Comparison of ENCODE assay signal across 2 cellular contexts in genomic region chr1:41393993-41394392, GRCh38.
TF ChIP-seq lines count a peak whose summit lies in the region.

No MANE protein-coding gene starts in this region.

TF ChIP-seq in H1, 55 proteins besides CTCF, POLR2A, EP300 and RAD21:
- TF ChIP-seq RBBP5 (IDR thresholded peaks at IDR 0.05; ENCODE audit: borderline replicate concordance, low read depth, low read length) (0 out of 2 replicates have a peak, but pooled peaks have one; percentile 5), TAF7 (optimal IDR thresholded peaks at IDR 0.05; ENCODE audit: borderline replicate concordance, low read depth, low read length) (no peak)

TF ChIP-seq in GM12891, 5 proteins besides CTCF, POLR2A, EP300 and RAD21:
- no peak for TF ChIP-seq POU2F2 (IDR thresholded peaks at IDR 0.05; ENCODE audit: low read depth, low read length)
- no peak for TF ChIP-seq TAF1 (IDR thresholded peaks at IDR 0.05; ENCODE audit: low read depth, low read length)
- no peak for TF ChIP-seq SPI1 (IDR thresholded peaks at IDR 0.05; ENCODE audit: low read depth, low read length)
- TF ChIP-seq POLR2AphosphoS5 (IDR thresholded peaks at IDR 0.05; ENCODE audit: low read depth, low read length), result no peak
- TF ChIP-seq PAX5 (IDR thresholded peaks at IDR 0.05; ENCODE audit: insufficient read depth, low read length, severe bottlenecking), result no peak
